8 cellular contexts compared by ENCODE assay signal in the genomic region with DNA sequence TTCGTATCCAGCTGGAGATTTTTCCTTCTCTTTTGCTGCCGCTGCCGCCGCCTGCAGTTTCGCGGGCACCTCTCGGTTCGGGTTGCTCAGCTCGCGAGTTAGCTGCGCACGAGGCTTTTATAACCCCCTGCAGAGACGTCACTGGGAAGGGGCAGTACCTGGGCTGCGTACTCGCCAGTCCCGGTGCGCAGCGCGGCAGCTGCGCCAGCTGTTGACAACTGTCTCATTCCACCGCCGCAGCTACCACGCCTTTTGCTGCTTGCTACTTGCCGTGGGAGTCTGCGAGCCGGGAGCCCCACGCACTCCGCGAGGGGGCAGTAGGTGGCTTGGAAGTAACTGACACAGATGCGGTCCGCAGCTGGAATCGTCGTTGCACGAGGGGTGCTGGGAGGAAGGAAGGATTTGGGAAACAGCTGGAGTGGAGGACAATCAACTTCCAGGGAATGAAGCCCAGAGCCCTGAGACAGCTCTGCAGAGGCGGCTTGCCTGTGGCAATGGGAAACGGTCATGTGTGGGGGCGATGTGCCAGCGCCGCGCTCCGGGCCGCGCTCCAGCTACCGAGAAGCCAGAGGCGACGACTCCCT. TPM values are rescaled to one million over a fixed set of nuclear protein-coding genes. Genes with fewer than 3 reads are reported as not detected.
DNase-seq lines count a peak whose midpoint lies in the region; ATAC-seq and TF ChIP-seq lines count a peak whose summit lies in the region.

TACR1 (minus strand) TSS at position 93 of the 584 bp plus-strand sequence. CDS start 586 bp downstream, outside the sequence.

- H3K27ac ChIP-seq in esophagus squamous epithelium, result peak within 1 kb of the TSS in 2 of 4 donors; percentile 20 to 21
- H3K27ac ChIP-seq in naive thymus-derived CD4-positive, alpha-beta T cell (ENCODE audit: low read depth, low read length), result no peak within 1 kb of the TSS

- ATAC-seq in GM21723 (IDR thresholded peaks at IDR 0.05; ENCODE audit: unreplicated experiment), result peak; percentile 56
- ATAC-seq in naive thymus-derived CD4-positive, alpha-beta T cell, result peak; percentile 72

- H3K36me3 Mint-ChIP-seq in naive thymus-derived CD4-positive, alpha-beta T cell, result no peaks in the 10 kb centered on the region

- peaks cover 13 to 26% (median 18%) of the 10 kb centered on the region in 3 donors for H3K4me1 ChIP-seq in esophagus squamous epithelium
- peaks cover 0 to 10% of the 10 kb centered on the region in 2 donors for H3K4me1 ChIP-seq in naive thymus-derived CD4-positive, alpha-beta T cell (ENCODE audit: control insufficient read depth in 2 of 2, insufficient read depth in 2 of 2, low read length in 2 of 2)

- CTCF ChIA-PET in naive thymus-derived CD4-positive, alpha-beta T cell (lab: Charles Lee), result interaction anchor here (0.8 to 1.1 kb wide), 2 partner anchors 9 to 206 kb away, joined by 3 to 4 read pairs; no protein-coding TSS in a partner anchor

- H3K4me1 Mint-ChIP-seq in naive thymus-derived CD4-positive, alpha-beta T cell, result peaks cover 0 to 25% (median 7%) of the 10 kb centered on the region in 7 donors

- peaks cover 70 to 77% (median 75%) of the 10 kb centered on the region in 5 donors for H3K27me3 Mint-ChIP-seq in naive thymus-derived CD4-positive, alpha-beta T cell

- TF ChIP-seq CTCF in esophagus squamous epithelium (IDR thresholded peaks at IDR 0.05), result peak in 5 of 6 experiments; percentile 10 to 48 (median 28)

- TF ChIP-seq POLR2A in esophagus squamous epithelium (IDR thresholded peaks at IDR 0.05), result no peak

- DNase-seq in ELR (ENCODE audit: low read depth) (peak; percentile 78), NCI-H1105 treated with DMSO at 0.1 percent for 48 hours (lab: John Stamatoyannopoulos, UW) (peak; percentile 57), activated T-cell treated with anti-CD3 and anti-CD28 coated beads for 4 hours (peak; percentile 18), esophagus squamous epithelium (lab: John Stamatoyannopoulos, UW) (no peak), stromal cell of bone marrow (ENCODE audit: low read depth) (peak; percentile 56), NK-92 (lab: John Stamatoyannopoulos, UW; ENCODE audit: unreplicated experiment) (no peak)
- DNase-seq in naive thymus-derived CD4-positive, alpha-beta T cell, result peak; percentile 18 to 56 (median 47)

- no peak within 1 kb of the TSS for H3K27ac Mint-ChIP-seq in naive thymus-derived CD4-positive, alpha-beta T cell

- WGBS in esophagus squamous epithelium, 2 donors, result 1 to 10% methylated on average over 4 to 35 of the region's 46 CpGs

- peaks cover 0 to 16% (median 4%) of the 10 kb centered on the region in 11 donors for H3K9me3 Mint-ChIP-seq in naive thymus-derived CD4-positive, alpha-beta T cell

- no peaks in the 10 kb centered on the region for H3K36me3 ChIP-seq in esophagus squamous epithelium
- no peaks in the 10 kb centered on the region for H3K36me3 ChIP-seq in naive thymus-derived CD4-positive, alpha-beta T cell (ENCODE audit: control insufficient read depth in 2 of 3, insufficient read depth in 3 of 3, low read length in 3 of 3)

- intact Hi-C loops in esophagus squamous epithelium (cut with DNase I), result no loop called here
- intact Hi-C loops in naive thymus-derived CD4-positive, alpha-beta T cell (cut with micrococcal nuclease), result loop anchor here in 1 of 2 donors (2.0 kb wide), 2 partner anchors 205 to 269 kb away; no protein-coding TSS in a partner anchor

- H3K9me3 ChIP-seq in esophagus squamous epithelium, result no peaks in the 10 kb centered on the region
- no peaks in the 10 kb centered on the region for H3K9me3 ChIP-seq in naive thymus-derived CD4-positive, alpha-beta T cell (ENCODE audit: control insufficient read depth in 2 of 3, low read length in 3 of 3)

- POLR2A ChIA-PET in naive thymus-derived CD4-positive, alpha-beta T cell (lab: Charles Lee), result no interaction called here

- peak within 1 kb of the TSS in 9 of 10 donors; percentile 69 to 91 (median 83) for H3K4me3 Mint-ChIP-seq in naive thymus-derived CD4-positive, alpha-beta T cell

- H3K27me3 ChIP-seq in esophagus squamous epithelium, result peaks cover 0 to 82% (median 9%) of the 10 kb centered on the region in 4 donors
- peaks cover 0 to 7% of the 10 kb centered on the region in 2 donors for H3K27me3 ChIP-seq in naive thymus-derived CD4-positive, alpha-beta T cell (ENCODE audit: control insufficient read depth in 2 of 2, insufficient read depth in 2 of 2, low read length in 2 of 2)

- peak within 1 kb of the TSS; percentile 8 to 58 (median 36) for H3K4me3 ChIP-seq in esophagus squamous epithelium
- H3K4me3 ChIP-seq in naive thymus-derived CD4-positive, alpha-beta T cell (ENCODE audit: low read length), result no peak within 1 kb of the TSS

RNA-seq across cellular contexts. Expression of gene TACR1, which starts in this region (rescaled TPM):
- total RNA-seq in esophagus squamous epithelium, result 1 to 10 TPM in 2 of 4 donors, under 1 TPM in 2; 0.04 to 3.6 (median 1.2) TPM
- under 1 TPM in 1 of 5 experiments, not detected in 4; 0.24 TPM for total RNA-seq in naive thymus-derived CD4-positive, alpha-beta T cell
- not detected for polyA plus RNA-seq in naive thymus-derived CD4-positive, alpha-beta T cell

Comparison
In these comparisons a context has a peak if more than half of its experiments do, and no peak if none do; other contexts are left out.
1. Peak in DNase-seq and ATAC-seq in naive thymus-derived CD4-positive, alpha-beta T cell; RNA of the gene not detected or under 1 TPM.
2. DNase-seq: peak in ELR (single experiment), NCI-H1105 treated with DMSO at 0.1 percent for 48 hours (single experiment), activated T-cell treated with anti-CD3 and anti-CD28 coated beads for 4 hours (single experiment) and stromal cell of bone marrow (single experiment); none in esophagus squamous epithelium (single experiment) and NK-92 (single experiment).